13 cellular contexts compared by ENCODE assay signal in the genomic region with DNA sequence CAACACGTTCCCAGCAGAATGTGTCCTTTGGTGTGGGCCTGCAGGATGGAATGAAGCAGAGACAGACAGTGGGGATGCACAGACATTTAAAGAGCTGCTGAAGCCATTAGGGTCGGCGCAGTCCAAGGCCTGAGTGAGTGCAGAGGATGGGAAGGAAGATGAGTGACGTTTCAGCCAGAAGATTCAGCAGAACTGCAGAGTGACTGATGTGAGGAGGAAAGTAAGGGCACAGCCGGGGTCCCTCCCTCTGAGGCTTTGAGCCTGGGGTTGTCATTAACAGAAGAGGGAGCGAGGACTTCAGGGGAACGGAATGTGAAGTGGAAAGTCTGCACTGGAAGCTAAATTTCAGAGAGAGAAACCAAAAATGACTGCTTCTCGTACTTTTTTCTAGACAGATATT.
DNase-seq lines count a peak whose midpoint lies in the region; ATAC-seq, FAIRE-seq and TF ChIP-seq lines count a peak whose summit lies in the region.
"Had no signal": no experiment of that assay in that cellular context is flagged by ENCODE, and none has a peak within 500 bp of the region (broad histone marks: within the 10 kb centered on the region; RNA-seq: fewer than 3 reads in every experiment).

No MANE protein-coding gene starts in this region.

- no peak overlapping the region for H4K91ac ChIP-seq in H1 (replicated peaks; ENCODE audit: insufficient read length, low read length)

- H2BK5ac ChIP-seq in H1 (ENCODE audit: low read depth, low read length) = no peak overlapping the region

- H3K23ac ChIP-seq in H1 (ENCODE audit: insufficient read length) = no peak overlapping the region

- H3K36me3 Mint-ChIP-seq in memory B cell = no peaks in the 10 kb centered on the region
- H3K36me3 Mint-ChIP-seq: IgD-negative memory B cell had no signal

- H4K8ac ChIP-seq in H1 (ENCODE audit: extremely low read depth, insufficient read depth, low read length) = no peak overlapping the region

- CTCF ChIA-PET in H1 (lab: Charles Lee; ENCODE audit: partially characterized antibody) = interaction anchor here (0.6 to 1.4 kb wide), 5 partner anchors 10 to 118 kb away, joined by 3 to 4 read pairs (median 3); no protein-coding TSS in a partner anchor

- POLR2A ChIA-PET in H1 (lab: Charles Lee; ENCODE audit: partially characterized antibody) = interaction anchor here (0.6 kb wide), 1 partner anchor 78 kb away, joined by 3 read pairs; no protein-coding TSS in a partner anchor

- no peak overlapping the region for H2AK5ac ChIP-seq in H1 (ENCODE audit: low read depth, low read length)

- TF ChIP-seq POLR2A in H1 (IDR thresholded peaks at IDR 0.05; ENCODE audit: control extremely low read depth in 1 of 2, low read depth in 2 of 2, low read length in 2 of 2) (no peak), thyroid gland (IDR thresholded peaks at IDR 0.05) (no peak)

- H3K27ac ChIP-seq in H1 (ENCODE audit: low read depth, low read length) = no peak overlapping the region
- H3K27ac ChIP-seq in thyroid gland = peak overlapping the region; percentile 35 to 91 (median 60)

- no peak overlapping the region for H3K14ac ChIP-seq in H1 (ENCODE audit: insufficient read length)

- H3K9me3 ChIP-seq in H1 (ENCODE audit: insufficient read depth in 2 of 2, low read depth in 1 of 2, low read length in 1 of 2) = no peaks in the 10 kb centered on the region; a peak in 1 of 4 replicates
- H3K9me3 ChIP-seq in thyroid gland = no peaks in the 10 kb centered on the region

- H3K4me1 ChIP-seq in H1 (replicated peaks in 1 of 4; ENCODE audit: control insufficient read depth in 3 of 4, insufficient read depth in 4 of 4, low read length in 3 of 4) = no peaks in the 10 kb centered on the region; a peak in 1 of 7 replicates
- peaks cover 12 to 23% of the 10 kb centered on the region in 2 donors for H3K4me1 ChIP-seq in thyroid gland

- no peak overlapping the region for H3K56ac ChIP-seq in H1 (replicated peaks; ENCODE audit: insufficient read length, low read depth, low read length)

- H3K23me2 ChIP-seq in H1 (ENCODE audit: low read depth, low read length) = no peaks in the 10 kb centered on the region

- H3K27me3 ChIP-seq in H7 (ENCODE audit: control insufficient read depth, insufficient read depth, low read length) (no peaks in the 10 kb centered on the region), H1 (replicated peaks in 1 of 4; ENCODE audit: control insufficient read depth in 3 of 4, extremely low read depth in 1 of 4, insufficient read depth in 3 of 4, low read length in 3 of 4) (no peaks in the 10 kb centered on the region), thyroid gland (no peaks in the 10 kb centered on the region)

- no peak for TF ChIP-seq RAD21 in H1 (IDR thresholded peaks at IDR 0.05 in 1 of 2, conservative IDR thresholded peaks at IDR 0.05 in 1 of 2; ENCODE audit: low read depth in 2 of 2, low read length in 2 of 2)

- no peak overlapping the region for H3K18ac ChIP-seq in H1 (ENCODE audit: extremely low read depth, low read length)

- peaks cover 6% of the 10 kb centered on the region for H3K9me3 Mint-ChIP-seq in memory B cell

- no peak overlapping the region for H2BK12ac ChIP-seq in H1 (ENCODE audit: low read depth, low read length)

- no peak overlapping the region for H3K9ac ChIP-seq in H1 (replicated peaks in 1 of 4; ENCODE audit: extremely low read depth in 1 of 4, low read depth in 3 of 4, low read length in 3 of 4)

- no peak overlapping the region for H2BK20ac ChIP-seq in H1 (ENCODE audit: low read length)

- FAIRE-seq in H1 (lab: Jason Lieb, UNC) = no peak

- WGBS in H1 (ENCODE audit: extremely low coverage in 1 of 2, insufficient coverage in 1 of 2, insufficient read length in 1 of 2, insufficient replicate concordance in 2 of 2, low coverage in 1 of 2, low lambda C conversion rate in 2 of 2, missing lambda C conversion rate in 1 of 2), 2 experiments = 82% methylated on average over 8 of the region's 8 CpGs; no CpG with 5 or more reads in 1 of the 2 experiments
- 27 to 33% methylated on average over 8 of the region's 8 CpGs for WGBS in thyroid gland, 2 donors

- peak overlapping the region; percentile 81; the same call in 1 of the 2 replicates for H2AFZ ChIP-seq in H1 (ENCODE audit: low read length)

- H2BK120ac ChIP-seq in H1 (replicated peaks; ENCODE audit: low read depth, low read length) = no peak overlapping the region

- TF ChIP-seq CTCF in H1 (IDR thresholded peaks at IDR 0.05; ENCODE audit: control extremely low read depth in 1 of 3, insufficient read depth in 1 of 3, low read depth in 1 of 3, low read length in 3 of 3) (no peak), thyroid gland (IDR thresholded peaks at IDR 0.05) (no peak)

- H3K4me3 Mint-ChIP-seq in memory B cell = peak overlapping the region; percentile 2
- H3K4me3 Mint-ChIP-seq: endodermal cell, IgD-negative memory B cell had no signal

- H2BK15ac ChIP-seq in H1 (ENCODE audit: low read length) = no peak overlapping the region

- no peak overlapping the region for H3K4me3 ChIP-seq in H7 (ENCODE audit: insufficient read depth, low read depth, low read length)
- H3K4me3 ChIP-seq in H1 (ENCODE audit: extremely low read depth in 1 of 4, insufficient read depth in 2 of 4, low read depth in 3 of 4, low read length in 4 of 4) = no peak overlapping the region
- H3K4me3 ChIP-seq in thyroid gland (replicated peaks in 1 of 3) = no peak overlapping the region

- H3K4me2 ChIP-seq in H1 (ENCODE audit: insufficient read depth in 1 of 2, low read depth in 2 of 2, low read length in 2 of 2) = no peak overlapping the region

- no peaks in the 10 kb centered on the region for H3K79me1 ChIP-seq in H1 (ENCODE audit: low read depth, low read length)

- TF ChIP-seq EP300 in H1 (IDR thresholded peaks at IDR 0.05; ENCODE audit: borderline replicate concordance in 1 of 2, low read depth in 2 of 2, low read length in 2 of 2) = no peak

- no peak overlapping the region for H3K4ac ChIP-seq in H1 (replicated peaks; ENCODE audit: insufficient read length, low read depth, low read length)

- no peak overlapping the region for H4K5ac ChIP-seq in H1 (ENCODE audit: insufficient read length, low read depth, low read length)

- H3K36me3 ChIP-seq in H7 (replicated peaks; ENCODE audit: control insufficient read depth, insufficient read depth, low read length) (no peaks in the 10 kb centered on the region), H1 (ENCODE audit: control insufficient read depth in 2 of 4, insufficient read depth in 4 of 4, low read length in 3 of 4) (no peaks in the 10 kb centered on the region), thyroid gland (peaks cover 0 to 5% of the 10 kb centered on the region in 2 donors)

- no peaks in the 10 kb centered on the region for H3K79me2 ChIP-seq in H1 (ENCODE audit: control insufficient read depth in 1 of 2, insufficient read depth in 2 of 2, low read length in 2 of 2)

- peak; percentile 18 for DNase-seq in H7
- no peak for DNase-seq in H1 (ENCODE audit: low read depth in 1 of 2, low spot score in 2 of 2)
- no peak for DNase-seq in memory B cell (ENCODE audit: low spot score in 2 of 2)
- peak; percentile 54 to 64 for DNase-seq in thyroid gland
- no peak for DNase-seq in stimulated activated CD4-positive, alpha-beta T cell treated with anti-CD3 and anti-CD28 coated beads, Interleukin-12 subunit alpha, Interleukin-12 subunit beta, amount 100 ng/mL, for 4 hours
- no peak for DNase-seq in COLO829 (ENCODE audit: low spot score)
- no peak for DNase-seq in stimulated activated naive CD8-positive, alpha-beta T cell treated with anti-CD3 and anti-CD28 coated beads, Interleukin-15, Interleukin-2, amounts not matched to agents 100 U/mL and 50 U/mL, for 24 hours
- no peak for DNase-seq in RPMI8226
- DNase-seq: endodermal cell; NCI-H1694; NK-92 treated with Interleukin-12 subunit alpha and Interleukin-12 subunit beta, amount 100 ng/mL, for 24 hours; T1000 had no signal

- H4K20me1 ChIP-seq in H1 (replicated peaks in 1 of 2; ENCODE audit: control insufficient read depth in 1 of 2, insufficient read depth in 2 of 2, low read length in 2 of 2) = no peaks in the 10 kb centered on the region

- H3K4me1 Mint-ChIP-seq in memory B cell = peaks cover 3% of the 10 kb centered on the region

- intact Hi-C loops in thyroid gland (cut with DNase I) = no loop called here

- no peak for ATAC-seq in memory B cell (ENCODE audit: low read depth)
- no peak for ATAC-seq in stimulated activated naive CD8-positive, alpha-beta T cell treated with anti-CD3 and anti-CD28 coated beads, Interleukin-15, Interleukin-2, amounts not matched to agents 100 U/mL and 50 U/mL, for 24 hours

- H3K27me3 Mint-ChIP-seq in memory B cell = peaks cover 4% of the 10 kb centered on the region

- no peak overlapping the region for H3K27ac Mint-ChIP-seq in memory B cell
- H3K27ac Mint-ChIP-seq: IgD-negative memory B cell had no signal

TF ChIP-seq in H1, 55 proteins besides CTCF, POLR2A, EP300 and RAD21:
- no peak for TF ChIP-seq RFX5 (IDR thresholded peaks at IDR 0.05; ENCODE audit: borderline replicate concordance, low read depth, low read length)

Comparison
In these comparisons a context has a peak if more than half of its experiments do, and no peak if none do; other contexts are left out.
1. DNase-seq: peak in H7 (single experiment) and thyroid gland (2 of 2); none in H1 (0 of 2), memory B cell (0 of 2), stimulated activated CD4-positive, alpha-beta T cell treated with anti-CD3 and anti-CD28 coated beads, Interleukin-12 subunit alpha, Interleukin-12 subunit beta, amount 100 ng/mL, for 4 hours (single experiment), COLO829 (single experiment), stimulated activated naive CD8-positive, alpha-beta T cell treated with anti-CD3 and anti-CD28 coated beads, Interleukin-15, Interleukin-2, amounts not matched to agents 100 U/mL and 50 U/mL, for 24 hours (single experiment) and RPMI8226 (single experiment).